Comparison of ENCODE assay signal across 8 cellular contexts in genomic region chr11:64846998-64847666, GRCh38.
DNase-seq lines count a peak whose midpoint lies in the region; ATAC-seq lines count a peak whose summit lies in the region.

No MANE protein-coding gene starts in this region.

- DNase-seq in COR-L47 (lab: John Stamatoyannopoulos, UW) (peak; percentile 91), HUDEP-2 (lab: John Stamatoyannopoulos, UW; ENCODE audit: unreplicated experiment in 76 of 76) (peak in 71 of 76 experiments; percentile 29 to 92 (median 79)), NOMO-1 (lab: John Stamatoyannopoulos, UW; ENCODE audit: unreplicated experiment in 2 of 2) (peak; percentile 85 to 90), medulla oblongata (ENCODE audit: extremely low spot score) (peak; percentile 95)
- peak; percentile 81 to 95 for DNase-seq in activated CD8-positive, alpha-beta memory T cell treated with anti-CD3 and anti-CD28 coated beads for 1 hour (ENCODE audit: extremely low read depth in 1 of 2, low read depth in 1 of 2)
- peak; percentile 95 for DNase-seq in effector CD8-positive, alpha-beta T cell (lab: John Stamatoyannopoulos, UW)
- peak; percentile 78 for DNase-seq in stimulated activated CD8-positive, alpha-beta memory T cell treated with anti-CD3 and anti-CD28 coated beads, Interleukin-12 subunit alpha, Interleukin-12 subunit beta, amount 100 ng/mL, for 24 hours (ENCODE audit: extremely low read depth)

- no peak for ATAC-seq in GM21447 (IDR thresholded peaks at IDR 0.05; ENCODE audit: unreplicated experiment)
